Comparison of ENCODE assay signal across 9 cellular contexts in the genomic region with DNA sequence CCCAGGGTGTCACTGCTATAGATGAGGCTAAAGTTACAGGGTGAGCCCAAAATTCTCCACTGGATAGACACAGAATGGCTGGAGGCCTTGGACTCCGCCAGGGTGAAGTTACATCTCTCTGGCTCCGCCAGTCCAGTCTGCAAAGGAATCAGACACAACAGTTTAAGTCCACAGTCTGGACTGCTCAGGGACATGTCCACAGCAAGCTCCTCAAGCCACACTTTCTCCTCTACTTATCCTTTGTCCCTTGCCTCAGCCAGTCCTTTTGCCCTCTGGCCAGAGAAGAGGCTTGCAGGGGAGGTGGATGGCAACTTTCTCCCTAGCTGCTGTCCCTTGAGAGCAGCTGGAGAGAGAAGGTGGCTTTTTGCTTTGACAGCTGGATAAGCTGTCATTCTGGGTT. TPM values are rescaled to one million over a fixed set of nuclear protein-coding genes. Genes with fewer than 3 reads are reported as not detected.
DNase-seq lines count a peak whose midpoint lies in the region; ATAC-seq, FAIRE-seq and TF ChIP-seq lines count a peak whose summit lies in the region.
"Had no signal": no experiment of that assay in that cellular context is flagged by ENCODE, and none has a peak within 500 bp of the region (broad histone marks: within the 10 kb centered on the region; RNA-seq: fewer than 3 reads in every experiment).

No MANE protein-coding gene starts in this region.

- TF ChIP-seq CTCF in brain (conservative IDR thresholded peaks at IDR 0.05) = no peak

- FAIRE-seq in frontal cortex (lab: Jason Lieb, UNC) = no peak

- H3K36me3 Mint-ChIP-seq in brain = no peaks in the 10 kb centered on the region

- DNase-seq in DMS 273 (lab: John Stamatoyannopoulos, UW; ENCODE audit: unreplicated experiment) (peak; percentile 10), DMS 273 treated with DMSO at 0.1 percent for 48 hours (lab: John Stamatoyannopoulos, UW) (no peak), left colon (peak in 1 of 2 donors; percentile 9), NCI-H187 treated with DMSO at 0.1 percent for 48 hours (lab: John Stamatoyannopoulos, UW) (no peak), frontal cortex (ENCODE audit: low spot score in 2 of 2) (no peak)
- DNase-seq in stimulated activated CD8-positive, alpha-beta memory T cell treated with anti-CD3 and anti-CD28 coated beads, Interleukin-4, amount 100 ng/mL, for 48 hours = no peak

- H3K36me3 ChIP-seq in stomach smooth muscle (ENCODE audit: control insufficient read depth in 2 of 2, insufficient read depth in 2 of 2, low read length in 2 of 2) = no peaks in the 10 kb centered on the region

- H3K4me1 Mint-ChIP-seq in brain = peaks cover 20% of the 10 kb centered on the region

- H3K4me1 ChIP-seq in stomach smooth muscle (ENCODE audit: control insufficient read depth, insufficient read depth, low read length) = peaks cover 2% of the 10 kb centered on the region

- peak overlapping the region; percentile 66 to 89 (median 84) for H3K4me3 Mint-ChIP-seq in brain

- peak overlapping the region in 1 of 5 experiments; percentile 51 for H3K27ac Mint-ChIP-seq in brain

- H3K9me3 Mint-ChIP-seq in brain = peaks cover 0 to 7% (median 0%) of the 10 kb centered on the region in 5 experiments

- intact Hi-C loops in left colon (cut with DNase I, micrococcal nuclease) = no loop called here

- H3K27ac ChIP-seq in stomach smooth muscle (ENCODE audit: low read length) = no peak overlapping the region

- peaks cover 52% of the 10 kb centered on the region for H3K27me3 Mint-ChIP-seq in brain

- peak overlapping the region; percentile 23 to 48 for H3K9ac ChIP-seq in stomach smooth muscle (ENCODE audit: low read length in 2 of 2)

- no peaks in the 10 kb centered on the region for H3K9me3 ChIP-seq in stomach smooth muscle (ENCODE audit: control insufficient read depth in 2 of 2, low read length in 2 of 2)

- ATAC-seq in left colon = peak; percentile 49

- H3K4me3 ChIP-seq in stomach smooth muscle (ENCODE audit: low read length in 2 of 2) = peak overlapping the region in 1 of 2 donors; percentile 59

- peaks cover 10 to 18% of the 10 kb centered on the region in 2 donors for H3K27me3 ChIP-seq in stomach smooth muscle (ENCODE audit: control insufficient read depth in 1 of 2, insufficient read depth in 2 of 2, low read length in 2 of 2)

RNA-seq across cellular contexts. Expression of a gene that starts 28.0 kb away (rescaled TPM):
- 4.6 TPM for polyA plus RNA-seq in brain (ENCODE audit: insufficient read depth, low read depth, low replicate concordance)
- total RNA-seq in left colon (10 to 100 TPM; 27.1 to 27.6 TPM), frontal cortex (4.5 TPM)
- total RNA-seq: activated CD8-positive, alpha-beta memory T cell treated with anti-CD3 and anti-CD28 coated beads for 36 hours had no signal
